ENCODE assay signal across 10 cellular contexts in the genomic region with DNA sequence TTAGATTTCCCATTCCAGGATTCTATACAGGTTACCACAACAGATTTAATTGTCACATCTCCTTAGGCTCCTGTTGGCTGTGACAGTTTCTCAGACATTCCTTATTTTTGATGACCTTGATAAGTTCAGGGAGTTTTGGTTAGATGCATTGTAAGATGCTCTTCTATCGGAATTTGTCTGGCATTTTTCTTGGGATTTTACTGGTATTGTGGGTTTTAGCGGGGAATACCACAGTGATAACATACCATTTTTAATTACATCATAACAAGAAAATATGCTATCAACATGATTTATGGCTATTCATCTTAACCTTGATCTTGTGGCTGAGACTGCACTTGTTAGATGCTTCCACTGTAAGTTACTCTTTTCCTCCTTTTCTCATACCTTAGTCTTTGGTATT.
"Had no signal": no experiment of that assay in that cellular context is flagged by ENCODE, and none has a peak within 500 bp of the region (broad histone marks: within the 10 kb centered on the region; RNA-seq: fewer than 3 reads in every experiment).

No MANE protein-coding gene starts in this region.

- FAIRE-seq: HTR-8/SVneo, K562 had no signal

- H3K27ac ChIP-seq: GM23248 had no signal

- H3K4me3 ChIP-seq: GM23248, HAP-1, K562 had no signal

- H3K9ac ChIP-seq: GM23248 had no signal

- H3K27ac Mint-ChIP-seq: HFFc6 had no signal

- H3K36me3 ChIP-seq: HAP-1 had no signal

- H3K4me1 ChIP-seq: HAP-1 had no signal

- DNase-seq: GM23248, GOT3, H7, HFFc6, IMR-90, KG1 had no signal

- H3K9me3 ChIP-seq: HAP-1 had no signal

- H2AFZ ChIP-seq: GM23248 had no signal

- ATAC-seq: HCT116, K562 had no signal

- H3K4me3 Mint-ChIP-seq: HFFc6 had no signal
